Comparison of ENCODE assay signal across 15 cellular contexts in genomic region chr17:28074010-28074409, GRCh38.
"Had no signal": no experiment of that assay in that cellular context is flagged by ENCODE, and none has a peak within 500 bp of the region (broad histone marks: within the 10 kb centered on the region; RNA-seq: fewer than 3 reads in every experiment).

No MANE protein-coding gene starts in this region.

- H3K4me2 ChIP-seq: hepatocyte had no signal

- H3K36me3 ChIP-seq: neutrophil had no signal

- DNase-seq: erythroblast; foreskin melanocyte; head of caudate nucleus; naive thymus-derived CD8-positive, alpha-beta T cell; posterior cingulate gyrus; small intestine; stimulated activated CD4-positive, alpha-beta T cell treated with anti-CD3 and anti-CD28 coated beads, Interleukin-12 subunit alpha, Interleukin-12 subunit beta, amount 100 ng/mL, for 4 hours; stimulated activated naive CD4-positive, alpha-beta T cell; stomach; substantia nigra; trophoblast cell had no signal

- FAIRE-seq: endothelial cell of umbilical vein, small intestine had no signal

- H3K27ac ChIP-seq: hepatocyte, neutrophil, stomach had no signal

- H3K9me3 ChIP-seq: neutrophil had no signal

- H3K4me3 ChIP-seq: hepatocyte, stomach had no signal

- ATAC-seq: naive thymus-derived CD8-positive, alpha-beta T cell; sciatic nerve had no signal

- H3K27me3 ChIP-seq: hepatocyte, neutrophil, stomach had no signal
